Comparison of ENCODE assay signal across 11 cellular contexts in the genomic region with DNA sequence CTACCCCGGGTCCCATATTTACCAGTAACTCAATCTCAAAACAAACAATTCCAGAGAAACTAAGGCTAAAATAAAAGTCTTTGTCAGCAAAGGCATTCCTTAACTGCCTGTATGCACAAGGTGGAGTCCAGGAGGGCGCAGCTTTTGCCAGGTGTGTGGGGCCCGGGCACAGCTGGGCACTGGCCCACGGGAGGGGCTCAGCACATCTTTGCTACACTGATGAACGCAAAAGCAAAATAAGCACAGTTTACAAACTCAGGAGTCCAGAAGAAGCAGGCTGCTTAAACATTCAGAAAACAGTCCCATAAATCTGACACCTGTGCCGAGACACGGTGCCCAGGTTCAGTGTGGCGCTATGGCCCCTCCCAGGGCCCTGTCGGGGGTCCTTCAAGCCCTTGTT.
"Had no signal": no experiment of that assay in that cellular context is flagged by ENCODE, and none has a peak within 500 bp of the region (broad histone marks: within the 10 kb centered on the region; RNA-seq: fewer than 3 reads in every experiment).

No MANE protein-coding gene starts in this region.

- H3K9me3 ChIP-seq: adrenal gland, tibial nerve, uterus had no signal

- ATAC-seq: activated CD8-positive, alpha-beta T cell treated with anti-CD3 and anti-CD28 coated beads for 36 hours; foreskin keratinocyte; stimulated activated naive CD8-positive, alpha-beta T cell treated with anti-CD3 and anti-CD28 coated beads, Interleukin-15, Interleukin-2, amounts not matched to agents 100 U/mL and 50 U/mL, for 24 hours had no signal

- H2AFZ ChIP-seq: hepatocyte had no signal

- H3K4me3 ChIP-seq: adrenal gland, cardiac muscle cell, hepatocyte, tibial nerve, uterus had no signal

- H3K36me3 ChIP-seq: adrenal gland, uterus had no signal

- H3K27ac ChIP-seq: adrenal gland, cardiac muscle cell, foreskin keratinocyte, hepatocyte, uterus had no signal

- H3K4me1 ChIP-seq: adrenal gland, foreskin keratinocyte, uterus had no signal

- DNase-seq: activated CD4-positive, alpha-beta T cell treated with anti-CD3 and anti-CD28 coated beads, Interleukin-2, amount 10 ng/mL, durations not matched to agents 24 days and 14 days; activated CD8-positive, alpha-beta T cell treated with anti-CD3 and anti-CD28 coated beads for 36 hours; activated naive CD4-positive, alpha-beta T cell treated with anti-CD3 and anti-CD28 coated beads, Interleukin-2, amount 10 ng/mL, durations not matched to agents 7 days and 5 days; activated T-cell treated with anti-CD3 and anti-CD28 coated beads, Interleukin-2, amount 50 U/mL, for 24 hours; foreskin keratinocyte; stimulated activated naive CD8-positive, alpha-beta T cell treated with anti-CD3 and anti-CD28 coated beads, Interleukin-15, Interleukin-2, amounts not matched to agents 100 U/mL and 50 U/mL, for 24 hours; uterus had no signal

- H3K27me3 ChIP-seq: adrenal gland, cardiac muscle cell, foreskin keratinocyte, hepatocyte, tibial nerve, uterus had no signal

- H3K4me2 ChIP-seq: hepatocyte had no signal

- H3K79me2 ChIP-seq: hepatocyte had no signal
